In genomic region chr1:16798050-16798449, GRCh38 we compare ENCODE assay signal across 11 cellular contexts. TPM values are rescaled to one million over a fixed set of nuclear protein-coding genes. Genes with fewer than 3 reads are reported as not detected.
A peak's percentile ranks its signal among the peaks of the same experiment; 100 is the strongest.
DNase-seq lines count a peak whose midpoint lies in the region; ATAC-seq, FAIRE-seq and TF ChIP-seq lines count a peak whose summit lies in the region.
"Not testable (repeated sequence)": the region's sequence is repeated elsewhere in the genome, so short reads cannot be mapped to it uniquely, and the experiment has no call there.
"Had no signal": no experiment of that assay in that cellular context is flagged by ENCODE, and none has a peak within 500 bp of the region (broad histone marks: within the 10 kb centered on the region; RNA-seq: fewer than 3 reads in every experiment).

No MANE protein-coding gene starts in this region.

- FAIRE-seq in A549 (lab: Jason Lieb, UNC): not testable (repeated sequence)

- not testable (repeated sequence) for TF ChIP-seq POLR2A in A549 (IDR thresholded peaks at IDR 0.05; ENCODE audit: low read length)

- ATAC-seq in A549 (peak; percentile 34 to 50; a peak in 2 of 6 replicates), SK-N-SH treated with all-trans-retinoic acid at 6 μM for 48 hours (peak; percentile 26; the same call in 1 of the 3 replicates), esophagus mucosa (peak; percentile 59)
- peak in 1 of 2 donors; percentile 48 for ATAC-seq in natural killer cell treated with Interleukin-12 subunit alpha and Interleukin-12 subunit beta and Interleukin-15 and Interleukin-18, amount 100 ng/mL, for 72 hours
- peak; percentile 45 for ATAC-seq in stimulated activated effector memory CD8-positive, alpha-beta T cell treated with anti-CD3 and anti-CD28 coated beads, Interleukin-12 subunit alpha, Interleukin-12 subunit beta, amount 100 ng/mL, for 72 hours

- H3K9me3 Mint-ChIP-seq in natural killer cell treated with Interleukin-12 subunit alpha and Interleukin-12 subunit beta and Interleukin-15 and Interleukin-18, amount 100 ng/mL, for 72 hours; stimulated activated effector memory CD8-positive, alpha-beta T cell treated with anti-CD3 and anti-CD28 coated beads, Interleukin-12 subunit alpha, Interleukin-12 subunit beta, amount 100 ng/mL, for 72 hours: not testable (repeated sequence)

- TF ChIP-seq CTCF in A549 (IDR thresholded peaks at IDR 0.05); coronary artery (IDR thresholded peaks at IDR 0.05); right atrium auricular region (IDR thresholded peaks at IDR 0.05): not testable (repeated sequence)

- POLR2A ChIA-PET in A549 (lab: Yijun Ruan, JAX): not testable (repeated sequence)

- DNase-seq in A549 (ENCODE audit: low read depth in 1 of 2, low spot score in 1 of 2); stimulated activated effector memory CD8-positive, alpha-beta T cell treated with anti-CD3 and anti-CD28 coated beads, Interleukin-12 subunit alpha, Interleukin-12 subunit beta, amount 100 ng/mL, for 72 hours (ENCODE audit: low spot score in 2 of 2): not testable (repeated sequence)
- DNase-seq in coronary artery (ENCODE audit: low spot score): peak; percentile 17
- DNase-seq in right atrium auricular region (ENCODE audit: low spot score): peak; percentile 44
- DNase-seq in natural killer cell treated with Interleukin-12 subunit alpha and Interleukin-12 subunit beta and Interleukin-15 and Interleukin-18, amount 100 ng/mL, for 72 hours (ENCODE audit: low spot score): peak; percentile 55

- not testable (repeated sequence) for H3K27me3 ChIP-seq in right atrium auricular region

- not testable (repeated sequence) for H3K36me3 Mint-ChIP-seq in natural killer cell treated with Interleukin-12 subunit alpha and Interleukin-12 subunit beta and Interleukin-15 and Interleukin-18, amount 100 ng/mL, for 72 hours; stimulated activated effector memory CD8-positive, alpha-beta T cell treated with anti-CD3 and anti-CD28 coated beads, Interleukin-12 subunit alpha, Interleukin-12 subunit beta, amount 100 ng/mL, for 72 hours

- H3K9me3 ChIP-seq in A549, right atrium auricular region: not testable (repeated sequence)

- not testable (repeated sequence) for H3K4me2 ChIP-seq in A549

- not testable (repeated sequence) for TF ChIP-seq RAD21 in A549 (conservative IDR thresholded peaks at IDR 0.05 in 1 of 2, IDR thresholded peaks at IDR 0.05 in 1 of 2)

- not testable (repeated sequence) for H3K4me3 ChIP-seq in A549, coronary artery, right atrium auricular region

- H3K4me1 Mint-ChIP-seq in natural killer cell treated with Interleukin-12 subunit alpha and Interleukin-12 subunit beta and Interleukin-15 and Interleukin-18, amount 100 ng/mL, for 72 hours (ENCODE audit: low read depth in 2 of 2); stimulated activated effector memory CD8-positive, alpha-beta T cell treated with anti-CD3 and anti-CD28 coated beads, Interleukin-12 subunit alpha, Interleukin-12 subunit beta, amount 100 ng/mL, for 72 hours: not testable (repeated sequence)

- peaks cover 3 to 14% of the 10 kb centered on the region in 2 donors for H3K27me3 Mint-ChIP-seq in natural killer cell treated with Interleukin-12 subunit alpha and Interleukin-12 subunit beta and Interleukin-15 and Interleukin-18, amount 100 ng/mL, for 72 hours

- not testable (repeated sequence) for H3K4me3 Mint-ChIP-seq in natural killer cell treated with Interleukin-12 subunit alpha and Interleukin-12 subunit beta and Interleukin-15 and Interleukin-18, amount 100 ng/mL, for 72 hours; stimulated activated effector memory CD8-positive, alpha-beta T cell treated with anti-CD3 and anti-CD28 coated beads, Interleukin-12 subunit alpha, Interleukin-12 subunit beta, amount 100 ng/mL, for 72 hours

- not testable (repeated sequence) for H3K27ac ChIP-seq in A549, coronary artery, right atrium auricular region

- not testable (repeated sequence) for H3K36me3 ChIP-seq in right atrium auricular region

- WGBS in A549 (ENCODE audit: missing lambda C conversion rate): 62% methylated on average over 2 of the region's 2 CpGs

- H3K27ac Mint-ChIP-seq in natural killer cell treated with Interleukin-12 subunit alpha and Interleukin-12 subunit beta and Interleukin-15 and Interleukin-18, amount 100 ng/mL, for 72 hours; stimulated activated effector memory CD8-positive, alpha-beta T cell treated with anti-CD3 and anti-CD28 coated beads, Interleukin-12 subunit alpha, Interleukin-12 subunit beta, amount 100 ng/mL, for 72 hours: not testable (repeated sequence)

- CTCF ChIA-PET in A549 (lab: Yijun Ruan, JAX): not testable (repeated sequence)

- H3K4me1 ChIP-seq in A549, right atrium auricular region: not testable (repeated sequence)

- TF ChIP-seq EP300 in A549 (IDR thresholded peaks at IDR 0.05): not testable (repeated sequence)

RNA-seq across cellular contexts. Expression of gene RNU1-4, which starts 57.7 kb away (rescaled TPM):
- polyA plus RNA-seq in A549 (2011; rRNA removed) (56.2 TPM in 1 of 2 replicates, not detected in the other), A549 (2017; fragmentation: RNase III; extraction: RNeasy Plus Mini Kit Qiagen cat#74134 plus additional on column Dnase treatment) (6.5 to 8.5 TPM (median 6.6 TPM) in 3 replicates)
- polyA plus RNA-seq in A549 (2012; cell fraction: cytosol; rRNA removed): not detected in 2 replicates
- polyA plus RNA-seq in A549 (2012; cell fraction: nucleus; rRNA removed): not detected in 2 replicates
- 38,453 and 40,699 TPM in 2 replicates for polyA minus RNA-seq in A549 (2011; rRNA and poly(A)+ RNA removed)
- total RNA-seq in esophagus mucosa (6,387 TPM), right atrium auricular region (not detected)
- 1,000 to 10,000 TPM; 1,591 to 3,879 TPM for total RNA-seq in natural killer cell treated with Interleukin-12 subunit alpha and Interleukin-12 subunit beta and Interleukin-15 and Interleukin-18, amount 100 ng/mL, for 72 hours
- total RNA-seq: GM23248 had no signal
- polyA plus RNA-seq: AG04450; CD14-positive monocyte; CD4-positive, alpha-beta memory T cell; GM23248 had no signal

Comparison
In these comparisons a context has a peak if more than half of its experiments do, and no peak if none do; other contexts are left out.
1. RNA of gene RNU1-4, which starts 57.7 kb away (total RNA-seq): 6,387 TPM in esophagus mucosa (single experiment) and 1,591 to 3,879 TPM in natural killer cell treated with Interleukin-12 subunit alpha and Interleukin-12 subunit beta and Interleukin-15 and Interleukin-18, amount 100 ng/mL, for 72 hours; not detected in right atrium auricular region; every median in the first group is over 1,000 times any median in the second.